Comparison of ENCODE assay signal across 17 cellular contexts in the genomic region with DNA sequence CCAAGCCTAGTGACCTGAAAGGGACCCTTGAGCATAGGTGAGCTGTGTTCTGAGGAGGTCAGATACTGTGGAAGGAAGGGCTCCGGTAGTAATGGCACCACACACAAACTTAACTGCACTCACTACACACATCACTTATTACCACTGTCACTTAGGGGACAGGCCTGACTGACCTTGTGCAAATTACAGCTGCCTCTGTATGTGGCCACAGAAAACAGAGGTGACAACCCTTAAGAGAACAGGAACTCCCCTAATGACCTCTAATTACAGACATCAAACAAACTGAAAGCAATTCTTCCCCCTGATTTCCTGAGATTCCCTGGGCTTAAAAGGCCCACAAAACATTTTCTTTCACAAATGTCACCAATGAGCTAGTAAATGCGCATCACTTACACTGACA.
DNase-seq lines count a peak whose midpoint lies in the region; ATAC-seq and TF ChIP-seq lines count a peak whose summit lies in the region.
"Had no signal": no experiment of that assay in that cellular context is flagged by ENCODE, and none has a peak within 500 bp of the region (broad histone marks: within the 10 kb centered on the region; RNA-seq: fewer than 3 reads in every experiment).

No MANE protein-coding gene starts in this region.

- intact Hi-C loops in PC-3 (cut with micrococcal nuclease) (no loop called here), cardiac septum (cut with DNase I) (no loop called here)

- POLR2A ChIA-PET in PC-3 (lab: Charles Lee; ENCODE audit: unreplicated experiment) = no interaction called here

- ATAC-seq in GM23338 (no peak), PC-3 (no peak), foreskin keratinocyte (no peak), HG03097 (IDR thresholded peaks at IDR 0.05; ENCODE audit: low FRiP score, unreplicated experiment) (no peak), GM18505 (IDR thresholded peaks at IDR 0.05; ENCODE audit: unreplicated experiment) (no peak)
- ATAC-seq: K562 had no signal

- H3K36me3 ChIP-seq in GM23338 (ENCODE audit: insufficient read depth) (no peaks in the 10 kb centered on the region), PC-3 (ENCODE audit: low read depth, low read length) (no peaks in the 10 kb centered on the region)
- H3K36me3 ChIP-seq: cardiac muscle cell had no signal

- DNase-seq in ELF-1 (ENCODE audit: low read depth, low spot score) (peak; percentile 5), GM23338 (ENCODE audit: low spot score) (no peak), PC-3 (no peak), foreskin keratinocyte (no peak), cardiac septum (ENCODE audit: low spot score) (no peak), NCI-H1436 treated with DMSO at 0.1 percent for 48 hours (lab: John Stamatoyannopoulos, UW) (no peak)
- DNase-seq: activated CD4-positive, alpha-beta T cell treated with anti-CD3 and anti-CD28 coated beads, Interleukin-2, amount 10 ng/mL, durations not matched to agents 24 days and 14 days; glutamatergic neuron; NCI-H1048; NCI-H774; stimulated activated CD4-positive, alpha-beta T cell treated with anti-CD3 and anti-CD28 coated beads, Interleukin-4, amount 100 ng/mL, for 24 hours had no signal

- H3K9me3 ChIP-seq in PC-3 (ENCODE audit: low read length) = no peaks in the 10 kb centered on the region

- no peak overlapping the region for H3K4me3 Mint-ChIP-seq in GM23338
- H3K4me3 Mint-ChIP-seq: activated CD4-positive, alpha-beta T cell treated with anti-CD3 and anti-CD28 coated beads, Interleukin-2, amount 10 ng/mL, durations not matched to agents 24 days and 14 days had no signal

- H3K4me2 ChIP-seq in GM23338 (no peak overlapping the region), PC-3 (ENCODE audit: low read length) (peak overlapping the region; percentile 11; the same call in 1 of the 2 replicates)

- peaks cover 7% of the 10 kb centered on the region; the same call in 2 of the 3 replicates for H3K36me3 Mint-ChIP-seq in GM23338 (ENCODE audit: low read depth)

- peaks cover 14% of the 10 kb centered on the region; the same call in 2 of the 3 replicates for H3K4me1 Mint-ChIP-seq in GM23338
- H3K4me1 Mint-ChIP-seq: activated CD4-positive, alpha-beta T cell treated with anti-CD3 and anti-CD28 coated beads, Interleukin-2, amount 10 ng/mL, durations not matched to agents 24 days and 14 days had no signal

- TF ChIP-seq CTCF in GM23338 (conservative IDR thresholded peaks at IDR 0.05; ENCODE audit: low read depth in 2 of 2) = no peak
- no peak for TF ChIP-seq CTCF in PC-3 (conservative IDR thresholded peaks at IDR 0.05; ENCODE audit: low read depth, low read length)
- TF ChIP-seq CTCF in foreskin keratinocyte (conservative IDR thresholded peaks at IDR 0.05) = no peak

- H3K27me3 ChIP-seq in GM23338 (ENCODE audit: insufficient read depth) = no peaks in the 10 kb centered on the region
- H3K27me3 ChIP-seq in PC-3 (ENCODE audit: low read length) = no peaks in the 10 kb centered on the region
- no peaks in the 10 kb centered on the region for H3K27me3 ChIP-seq in foreskin keratinocyte
- H3K27me3 ChIP-seq: cardiac muscle cell had no signal

- CTCF ChIA-PET in PC-3 (lab: Charles Lee) = no interaction called here

- H3K9ac ChIP-seq in PC-3 (ENCODE audit: low read length) = peak overlapping the region; percentile 2; the same call in 1 of the 2 replicates

- H3K4me3 ChIP-seq in GM23338 = no peak overlapping the region
- H3K4me3 ChIP-seq in PC-3 (ENCODE audit: low read length) = no peak overlapping the region
- H3K4me3 ChIP-seq: cardiac muscle cell, K562, skin epidermis had no signal

- H4K20me1 ChIP-seq in GM23338 (replicated peaks; ENCODE audit: insufficient read depth) (no peaks in the 10 kb centered on the region), PC-3 (ENCODE audit: low read length) (no peaks in the 10 kb centered on the region)

- H3K79me2 ChIP-seq in GM23338 (replicated peaks; ENCODE audit: insufficient read depth) = no peaks in the 10 kb centered on the region
- H3K79me2 ChIP-seq in PC-3 (ENCODE audit: low read length) = no peaks in the 10 kb centered on the region

- 0 out of 2 replicates have a peak overlapping the region, but pooled peaks have one; percentile 63 for H2AFZ ChIP-seq in GM23338
- peak overlapping the region; percentile 10; the same call in 1 of the 2 replicates for H2AFZ ChIP-seq in PC-3 (ENCODE audit: low read length)

- no peak overlapping the region for H3K27ac Mint-ChIP-seq in GM23338
- H3K27ac Mint-ChIP-seq: activated CD4-positive, alpha-beta T cell treated with anti-CD3 and anti-CD28 coated beads, Interleukin-2, amount 10 ng/mL, durations not matched to agents 24 days and 14 days; progenitor cell of endocrine pancreas had no signal

- no TSS peak for BruUV-seq in PC-3 (replicated peaks; lab: Mats Ljungman, UMichigan)

- peaks cover 8% of the 10 kb centered on the region; the same call in 2 of the 3 replicates for H3K9me3 Mint-ChIP-seq in GM23338
- H3K9me3 Mint-ChIP-seq: activated CD4-positive, alpha-beta T cell treated with anti-CD3 and anti-CD28 coated beads, Interleukin-2, amount 10 ng/mL, durations not matched to agents 24 days and 14 days had no signal

- H3K27me3 Mint-ChIP-seq in GM23338 (ENCODE audit: insufficient read depth, low read depth, poor library complexity) = peaks cover 4% of the 10 kb centered on the region
- H3K27me3 Mint-ChIP-seq: activated CD4-positive, alpha-beta T cell treated with anti-CD3 and anti-CD28 coated beads, Interleukin-2, amount 10 ng/mL, durations not matched to agents 24 days and 14 days had no signal

- H3K4me1 ChIP-seq in GM23338 (ENCODE audit: insufficient read depth) (no peaks in the 10 kb centered on the region; the same call in 1 of the 2 replicates), PC-3 (ENCODE audit: insufficient read depth, low read length) (peaks cover 39% of the 10 kb centered on the region), foreskin keratinocyte (peaks cover 25% of the 10 kb centered on the region)

- H3K27ac ChIP-seq in GM23338 (ENCODE audit: low read depth) (no peak overlapping the region), PC-3 (ENCODE audit: low read length) (peak overlapping the region; percentile 43), foreskin keratinocyte (peak overlapping the region; percentile 87)
- H3K27ac ChIP-seq: cardiac muscle cell had no signal

- no peak for TF ChIP-seq POLR2A in GM18505 (IDR thresholded peaks at IDR 0.05; ENCODE audit: borderline replicate concordance, extremely low read depth, insufficient read depth, insufficient read length)

- H3K9me2 ChIP-seq in GM23338 (ENCODE audit: insufficient read depth) (0 out of 2 replicates have a peak, but pooled peaks cover 4% of the 10 kb centered on the region), PC-3 (replicated peaks; ENCODE audit: low read length) (no peaks in the 10 kb centered on the region)

- H3F3A ChIP-seq in GM23338 (replicated peaks; ENCODE audit: low read depth) (no peaks in the 10 kb centered on the region), PC-3 (ENCODE audit: low read length, unreplicated experiment) (no peaks in the 10 kb centered on the region)

TF ChIP-seq in GM23338, 12 proteins besides CTCF, POLR2A, EP300 and RAD21 (continues in another document):
- no peak for TF ChIP-seq EZH2phosphoT487 (IDR thresholded peaks at IDR 0.05; ENCODE audit: unreplicated experiment)
- no peak for TF ChIP-seq EZH2 (IDR thresholded peaks at IDR 0.05; ENCODE audit: low read depth, unreplicated experiment)
- no peak for TF ChIP-seq JUNB (IDR thresholded peaks at IDR 0.05; ENCODE audit: unreplicated experiment)
- no peak for TF ChIP-seq CREB1 (CRISPR knock-in tag; IDR thresholded peaks at IDR 0.05; ENCODE audit: low read depth)
- no peak for TF ChIP-seq ZNF331 (CRISPR knock-in tag; IDR thresholded peaks at IDR 0.05; ENCODE audit: low read depth)
- TF ChIP-seq, protein P1, sequence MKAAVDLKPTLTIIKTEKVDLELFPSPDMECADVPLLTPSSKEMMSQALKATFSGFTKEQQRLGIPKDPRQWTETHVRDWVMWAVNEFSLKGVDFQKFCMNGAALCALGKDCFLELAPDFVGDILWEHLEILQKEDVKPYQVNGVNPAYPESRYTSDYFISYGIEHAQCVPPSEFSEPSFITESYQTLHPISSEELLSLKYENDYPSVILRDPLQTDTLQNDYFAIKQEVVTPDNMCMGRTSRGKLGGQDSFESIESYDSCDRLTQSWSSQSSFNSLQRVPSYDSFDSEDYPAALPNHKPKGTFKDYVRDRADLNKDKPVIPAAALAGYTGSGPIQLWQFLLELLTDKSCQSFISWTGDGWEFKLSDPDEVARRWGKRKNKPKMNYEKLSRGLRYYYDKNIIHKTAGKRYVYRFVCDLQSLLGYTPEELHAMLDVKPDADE (IDR thresholded peaks at IDR 0.05) = no peak
- no peak for TF ChIP-seq STAT1 (IDR thresholded peaks at IDR 0.05; ENCODE audit: unreplicated experiment)
- no peak for TF ChIP-seq POLR2AphosphoS5 (IDR thresholded peaks at IDR 0.05; ENCODE audit: low read depth)
- no peak for TF ChIP-seq ZNF114 (CRISPR knock-in tag; IDR thresholded peaks at IDR 0.05)
- TF ChIP-seq NANOG (IDR thresholded peaks at IDR 0.05; ENCODE audit: borderline replicate concordance) = no peak
- TF ChIP-seq, protein P2, sequence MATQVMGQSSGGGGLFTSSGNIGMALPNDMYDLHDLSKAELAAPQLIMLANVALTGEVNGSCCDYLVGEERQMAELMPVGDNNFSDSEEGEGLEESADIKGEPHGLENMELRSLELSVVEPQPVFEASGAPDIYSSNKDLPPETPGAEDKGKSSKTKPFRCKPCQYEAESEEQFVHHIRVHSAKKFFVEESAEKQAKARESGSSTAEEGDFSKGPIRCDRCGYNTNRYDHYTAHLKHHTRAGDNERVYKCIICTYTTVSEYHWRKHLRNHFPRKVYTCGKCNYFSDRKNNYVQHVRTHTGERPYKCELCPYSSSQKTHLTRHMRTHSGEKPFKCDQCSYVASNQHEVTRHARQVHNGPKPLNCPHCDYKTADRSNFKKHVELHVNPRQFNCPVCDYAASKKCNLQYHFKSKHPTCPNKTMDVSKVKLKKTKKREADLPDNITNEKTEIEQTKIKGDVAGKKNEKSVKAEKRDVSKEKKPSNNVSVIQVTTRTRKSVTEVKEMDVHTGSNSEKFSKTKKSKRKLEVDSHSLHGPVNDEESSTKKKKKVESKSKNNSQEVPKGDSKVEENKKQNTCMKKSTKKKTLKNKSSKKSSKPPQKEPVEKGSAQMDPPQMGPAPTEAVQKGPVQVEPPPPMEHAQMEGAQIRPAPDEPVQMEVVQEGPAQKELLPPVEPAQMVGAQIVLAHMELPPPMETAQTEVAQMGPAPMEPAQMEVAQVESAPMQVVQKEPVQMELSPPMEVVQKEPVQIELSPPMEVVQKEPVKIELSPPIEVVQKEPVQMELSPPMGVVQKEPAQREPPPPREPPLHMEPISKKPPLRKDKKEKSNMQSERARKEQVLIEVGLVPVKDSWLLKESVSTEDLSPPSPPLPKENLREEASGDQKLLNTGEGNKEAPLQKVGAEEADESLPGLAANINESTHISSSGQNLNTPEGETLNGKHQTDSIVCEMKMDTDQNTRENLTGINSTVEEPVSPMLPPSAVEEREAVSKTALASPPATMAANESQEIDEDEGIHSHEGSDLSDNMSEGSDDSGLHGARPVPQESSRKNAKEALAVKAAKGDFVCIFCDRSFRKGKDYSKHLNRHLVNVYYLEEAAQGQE (IDR thresholded peaks at IDR 0.05; ENCODE audit: unreplicated experiment) = no peak
